Comparison of ENCODE assay signal across 8 cellular contexts in the genomic region with DNA sequence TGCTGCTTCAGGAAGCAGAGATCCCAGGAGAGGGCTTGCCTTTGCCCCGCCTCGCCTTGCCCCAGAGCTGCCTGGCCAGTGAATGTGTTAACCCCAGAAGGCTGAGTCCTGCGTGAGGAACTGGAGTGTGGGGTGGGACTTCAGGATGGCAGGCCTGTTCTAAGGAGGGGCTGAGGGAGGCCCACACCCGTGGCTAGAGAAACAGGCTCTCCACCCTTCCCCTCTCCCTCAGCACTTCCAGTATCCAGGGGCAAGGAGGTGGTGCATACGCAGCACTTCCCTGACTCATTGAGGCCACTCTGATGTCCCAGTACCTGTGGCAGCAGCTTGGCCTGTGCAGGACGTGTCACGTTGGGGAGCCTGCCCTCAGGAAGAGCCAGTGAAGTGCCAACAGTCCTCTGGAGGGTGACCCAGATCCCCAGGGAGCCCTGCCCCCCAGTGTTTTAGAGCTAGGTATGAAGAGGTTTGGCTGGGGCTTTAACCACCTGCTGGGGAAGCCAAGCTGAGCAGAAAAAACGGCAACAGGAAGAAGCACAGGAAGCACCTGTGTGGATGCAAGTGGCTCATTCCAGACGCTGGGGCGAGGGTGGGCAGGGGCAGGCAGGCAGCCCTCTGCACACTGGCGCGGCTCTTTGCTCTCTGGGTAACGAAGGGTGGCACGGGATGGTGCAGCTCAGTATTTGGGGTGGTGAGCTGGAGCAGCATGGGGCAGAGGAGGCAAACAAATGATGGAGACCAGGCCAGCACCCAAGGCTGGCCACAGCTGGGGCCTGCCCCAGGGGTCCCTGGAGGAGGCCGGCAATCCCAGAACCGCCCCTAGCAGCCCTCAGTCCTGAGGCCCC. TPM values are rescaled to one million over a fixed set of nuclear protein-coding genes. Genes with fewer than 3 reads are reported as not detected.
DNase-seq lines count a peak whose midpoint lies in the region; ATAC-seq, FAIRE-seq and TF ChIP-seq lines count a peak whose summit lies in the region.

No MANE protein-coding gene starts in this region.

- ATAC-seq in HG03039 (IDR thresholded peaks at IDR 0.05; ENCODE audit: unreplicated experiment): no peak

- H3K4me3 ChIP-seq in OCI-LY7 (ENCODE audit: low read depth, low read length, poor library complexity, severe bottlenecking): peak overlapping the region; percentile 64
- no peak overlapping the region for H3K4me3 ChIP-seq in H1 (ENCODE audit: extremely low read depth in 1 of 4, insufficient read depth in 2 of 4, low read depth in 3 of 4, low read length in 4 of 4)
- H3K4me3 ChIP-seq in transverse colon: no peak overlapping the region

- POLR2A ChIA-PET in OCI-LY7 (lab: Charles Lee): interaction anchor here (0.5 to 12.9 kb wide), 17 partner anchors 8 to 120 kb away, joined by 3 to 251 read pairs (median 4); a partner anchor contains a TSS
- POLR2A ChIA-PET in H1 (lab: Charles Lee; ENCODE audit: partially characterized antibody): interaction anchor here (0.7 to 11.9 kb wide), 13 partner anchors 8 to 417 kb away, joined by 3 to 105 read pairs (median 4); a partner anchor contains a TSS
- POLR2A ChIA-PET in HEK293T (lab: Yijun Ruan, JAX): interaction anchor here (1.0 to 2.0 kb wide), 5 partner anchors 11 to 99 kb away, joined by 3 to 8 read pairs (median 3); a partner anchor contains a TSS

- H3K36me3 ChIP-seq in OCI-LY7 (ENCODE audit: insufficient read depth, low read length) (peaks cover 26% of the 10 kb centered on the region; the same call in 1 of the 2 replicates), H1 (ENCODE audit: control insufficient read depth in 2 of 4, insufficient read depth in 4 of 4, low read length in 3 of 4) (0 out of 8 replicates have a peak, but pooled peaks cover 0 to 3% (median 0%) of the 10 kb centered on the region in 4 experiments), transverse colon (no peaks in the 10 kb centered on the region)

- H2BK15ac ChIP-seq in H1 (ENCODE audit: low read length): 0 out of 2 replicates have a peak overlapping the region, but pooled peaks have one; percentile 61

- in situ Hi-C loops in transverse colon (cut with MboI; ENCODE audit: low pct_ligation_motif_present in 1 of 4, low pct_unique_long_range_greater_than_20kb in 1 of 4, low sequenced_read_pairs in 3 of 4): no loop called here

- H3K27ac ChIP-seq in OCI-LY7 (ENCODE audit: low read depth, low read length, poor library complexity, severe bottlenecking) (peak overlapping the region; percentile 98), H1 (ENCODE audit: low read depth, low read length) (no peak overlapping the region), transverse colon (peak overlapping the region; percentile 39 to 78 (median 63))

- H3K18ac ChIP-seq in H1 (ENCODE audit: extremely low read depth, low read length): no peak overlapping the region

- TF ChIP-seq CTCF in OCI-LY7 (conservative IDR thresholded peaks at IDR 0.05; ENCODE audit: low read length): no peak
- TF ChIP-seq CTCF in H1 (IDR thresholded peaks at IDR 0.05; ENCODE audit: control extremely low read depth in 1 of 3, insufficient read depth in 1 of 3, low read depth in 1 of 3, low read length in 3 of 3): no peak
- TF ChIP-seq CTCF in transverse colon (IDR thresholded peaks at IDR 0.05): no peak

- H4K8ac ChIP-seq in H1 (ENCODE audit: extremely low read depth, insufficient read depth, low read length): 0 out of 2 replicates have a peak overlapping the region, but pooled peaks have one; percentile 4

- TF ChIP-seq RAD21 in H1 (IDR thresholded peaks at IDR 0.05 in 1 of 2, conservative IDR thresholded peaks at IDR 0.05 in 1 of 2; ENCODE audit: low read depth in 2 of 2, low read length in 2 of 2): no peak

- H3K4me1 ChIP-seq in OCI-LY7 (ENCODE audit: insufficient read depth, low read length, poor library complexity, severe bottlenecking): peaks cover 98% of the 10 kb centered on the region
- H3K4me1 ChIP-seq in H1 (replicated peaks in 1 of 4; ENCODE audit: control insufficient read depth in 3 of 4, insufficient read depth in 4 of 4, low read length in 3 of 4): peaks cover 0 to 4% (median 2%) of the 10 kb centered on the region in 4 experiments; a peak in 3 of 7 replicates
- peaks cover 13 to 23% (median 21%) of the 10 kb centered on the region in 4 donors for H3K4me1 ChIP-seq in transverse colon

- no peaks in the 10 kb centered on the region for H3K9me2 ChIP-seq in OCI-LY7 (ENCODE audit: insufficient read depth, low read length)

- no peaks in the 10 kb centered on the region for H3K23me2 ChIP-seq in H1 (ENCODE audit: low read depth, low read length)

- WGBS in H1 (ENCODE audit: extremely low coverage in 1 of 2, insufficient coverage in 1 of 2, insufficient read length in 1 of 2, insufficient replicate concordance in 2 of 2, low coverage in 1 of 2, low lambda C conversion rate in 2 of 2, missing lambda C conversion rate in 1 of 2), 2 experiments: 88% methylated on average over 14 of the region's 16 CpGs; no CpG with 5 or more reads in 1 of the 2 experiments
- 50% methylated on average over 16 of the region's 16 CpGs; no CpG with 5 or more reads in 1 of the 2 donors for WGBS in transverse colon (ENCODE audit: low coverage in 1 of 2), 2 donors

- no peak overlapping the region for H3K9ac ChIP-seq in H1 (replicated peaks in 1 of 4; ENCODE audit: extremely low read depth in 1 of 4, low read depth in 3 of 4, low read length in 3 of 4)

- no peak overlapping the region for H2AK5ac ChIP-seq in H1 (ENCODE audit: low read depth, low read length)

- H3K4me2 ChIP-seq in OCI-LY7 (ENCODE audit: low read length) (peak overlapping the region; percentile 85), H1 (ENCODE audit: insufficient read depth in 1 of 2, low read depth in 2 of 2, low read length in 2 of 2) (no peak overlapping the region)

- no peak overlapping the region for H3K23ac ChIP-seq in H1 (ENCODE audit: insufficient read length)

- H3K56ac ChIP-seq in H1 (replicated peaks; ENCODE audit: insufficient read length, low read depth, low read length): no peak overlapping the region

- peak; percentile 47 for DNase-seq in activated T-cell treated with anti-CD3 and anti-CD28 coated beads, Interleukin-2, amount 50 U/mL, for 1 hour
- DNase-seq in activated T-cell treated with anti-CD3 and anti-CD28 coated beads for 4 hours (no peak), OCI-LY7 (ENCODE audit: low spot score) (peak; percentile 99), H1 (ENCODE audit: low read depth in 1 of 2, low spot score in 2 of 2) (no peak), transverse colon (peak; percentile 60), HEK293T (ENCODE audit: extremely low spot score) (no peak)
- DNase-seq in stimulated activated CD8-positive, alpha-beta memory T cell treated with anti-CD3 and anti-CD28 coated beads, Interleukin-4, amount 100 ng/mL, for 48 hours: no peak

- no peak for FAIRE-seq in H1 (lab: Jason Lieb, UNC)

- intact Hi-C loops in OCI-LY7 (cut with micrococcal nuclease; ENCODE audit: unreplicated experiment): loop anchor here (1.0 to 10.0 kb wide), 5 partner anchors 15 to 257 kb away; a partner anchor contains a TSS
- intact Hi-C loops in transverse colon (cut with DNase I; ENCODE audit: low total_unique reads): loop anchor here (5.0 kb wide), 1 partner anchor 95 kb away; no protein-coding TSS in a partner anchor

- 0 out of 2 replicates have a peak overlapping the region, but pooled peaks have one; percentile 55 for H2BK12ac ChIP-seq in H1 (ENCODE audit: low read depth, low read length)

- H3K79me2 ChIP-seq in OCI-LY7 (ENCODE audit: insufficient read depth, low read depth, low read length) (peaks cover 46% of the 10 kb centered on the region), H1 (ENCODE audit: control insufficient read depth in 1 of 2, insufficient read depth in 2 of 2, low read length in 2 of 2) (no peaks in the 10 kb centered on the region)

- peak overlapping the region; percentile 55 for H2BK5ac ChIP-seq in H1 (ENCODE audit: low read depth, low read length)

- H3K79me1 ChIP-seq in H1 (ENCODE audit: low read depth, low read length): 0 out of 2 replicates have a peak, but pooled peaks cover 2% of the 10 kb centered on the region

- H2BK20ac ChIP-seq in H1 (ENCODE audit: low read length): no peak overlapping the region

- H3K27me3 ChIP-seq in H1 (replicated peaks in 1 of 4; ENCODE audit: control insufficient read depth in 3 of 4, extremely low read depth in 1 of 4, insufficient read depth in 3 of 4, low read length in 3 of 4) (no peaks in the 10 kb centered on the region; a peak in 2 of 7 replicates), transverse colon (no peaks in the 10 kb centered on the region)

- H3K9me3 ChIP-seq in OCI-LY7 (ENCODE audit: low read length) (no peaks in the 10 kb centered on the region), H1 (ENCODE audit: insufficient read depth in 2 of 2, low read depth in 1 of 2, low read length in 1 of 2) (no peaks in the 10 kb centered on the region), transverse colon (no peaks in the 10 kb centered on the region)

- no peak overlapping the region for H3K4ac ChIP-seq in H1 (replicated peaks; ENCODE audit: insufficient read length, low read depth, low read length)

- H2BK120ac ChIP-seq in H1 (replicated peaks; ENCODE audit: low read depth, low read length): no peak overlapping the region

- TF ChIP-seq POLR2A in H1 (IDR thresholded peaks at IDR 0.05; ENCODE audit: control extremely low read depth in 1 of 2, low read depth in 2 of 2, low read length in 2 of 2) (no peak), transverse colon (IDR thresholded peaks at IDR 0.05) (no peak)

- H4K20me1 ChIP-seq in OCI-LY7 (ENCODE audit: insufficient read depth, low read length) (no peaks in the 10 kb centered on the region), H1 (replicated peaks in 1 of 2; ENCODE audit: control insufficient read depth in 1 of 2, insufficient read depth in 2 of 2, low read length in 2 of 2) (peaks cover 2 to 9% of the 10 kb centered on the region in 2 experiments)

- no peak overlapping the region for H3K14ac ChIP-seq in H1 (ENCODE audit: insufficient read length)

- TF ChIP-seq EP300 in H1 (IDR thresholded peaks at IDR 0.05; ENCODE audit: borderline replicate concordance in 1 of 2, low read depth in 2 of 2, low read length in 2 of 2): no peak
- TF ChIP-seq EP300 in transverse colon (IDR thresholded peaks at IDR 0.05; ENCODE audit: low read depth): no peak

- CTCF ChIA-PET in OCI-LY7 (lab: Charles Lee; ENCODE audit: unreplicated experiment) (interaction anchor here (0.6 to 3.0 kb wide), 17 partner anchors 8 to 134 kb away, joined by 3 to 43 read pairs (median 5); a partner anchor contains a TSS), H1 (lab: Charles Lee; ENCODE audit: partially characterized antibody) (interaction anchor here (0.6 to 10.6 kb wide), 32 partner anchors 8 to 454 kb away, joined by 3 to 165 read pairs (median 5); a partner anchor contains a TSS), HEK293T (lab: Yijun Ruan, JAX) (interaction anchor here (0.6 to 2.2 kb wide), 17 partner anchors 11 to 196 kb away, joined by 3 to 35 read pairs (median 7); a partner anchor contains a TSS)

- no peak overlapping the region for H2AFZ ChIP-seq in OCI-LY7 (ENCODE audit: low read length)
- no peak overlapping the region for H2AFZ ChIP-seq in H1 (ENCODE audit: low read length)

- no TSS peak for BruUV-seq in OCI-LY7 (replicated peaks; lab: Mats Ljungman, UMichigan)

- no peak overlapping the region for H4K91ac ChIP-seq in H1 (replicated peaks; ENCODE audit: insufficient read length, low read length)

- H4K5ac ChIP-seq in H1 (ENCODE audit: insufficient read length, low read depth, low read length): no peak overlapping the region

RNA-seq across cellular contexts. Expression of a gene that starts 14.7 kb away (rescaled TPM):
- 70.6 and 72.1 TPM in 2 replicates for total RNA-seq in OCI-LY7 (2014; rRNA removed; shearing (Covaris generic))
- total RNA-seq in OCI-LY7 (2022): 83.5 and 93.3 TPM in 2 replicates
- 66.0 and 67.5 TPM in 2 replicates for total RNA-seq in H1 (2021; fragmentation: NEBNext Ultra II Directional; extraction: Animal tissue kit (Norgen Biotek cat#: 25700))
- polyA plus RNA-seq in H1 (2011; rRNA removed): 24.2 and 32.4 TPM in 2 replicates
- 37.2 TPM for polyA plus RNA-seq in H1 (2011; cell fraction: cytosol; rRNA removed)
- 29.2 TPM for polyA plus RNA-seq in H1 (2011; cell fraction: nucleus; rRNA removed)
- polyA plus RNA-seq in H1 (2012, experiment 1 of 2): 43.4 to 53.6 TPM (median 48.6 TPM) in 4 replicates
- polyA plus RNA-seq in H1 (2012, experiment 2 of 2): 8.4 TPM
- 36.9 TPM for polyA plus RNA-seq in H1 (2013, experiment 1 of 2)
- 34.8 TPM for polyA plus RNA-seq in H1 (2013, experiment 2 of 2)
- polyA minus RNA-seq in H1 (2011; rRNA and poly(A)+ RNA removed): 68.3 and 71.1 TPM in 2 replicates
- polyA minus RNA-seq in H1 (2011; cell fraction: cytosol; rRNA and poly(A)+ RNA removed): 32.3 TPM
- 38.8 TPM for polyA minus RNA-seq in H1 (2011; cell fraction: nucleus; rRNA and poly(A)+ RNA removed)
- total RNA-seq in transverse colon: 10 to 100 TPM; 40.0 to 46.8 (median 41.9) TPM

RNA-seq across cellular contexts. Expression of a gene that starts 19.0 kb away (rescaled TPM):
- total RNA-seq in OCI-LY7 (2014; rRNA removed; shearing (Covaris generic)): 8.9 and 9.7 TPM in 2 replicates
- total RNA-seq in OCI-LY7 (2022) (26.4 and 40.2 TPM in 2 replicates), transverse colon (100 to 1,000 TPM in 1 of 4 donors, 10 to 100 TPM in 3; 11.2 to 141 (median 24.1) TPM)
- 8.0 and 10.1 TPM in 2 replicates for total RNA-seq in H1 (2021; fragmentation: NEBNext Ultra II Directional; extraction: Animal tissue kit (Norgen Biotek cat#: 25700))
- polyA plus RNA-seq in H1 (2011; rRNA removed): 2.7 and 4.4 TPM in 2 replicates
- polyA plus RNA-seq in H1 (2011; cell fraction: cytosol; rRNA removed): 1.8 TPM
- 9.7 TPM for polyA plus RNA-seq in H1 (2011; cell fraction: nucleus; rRNA removed)
- polyA plus RNA-seq in H1 (2012, experiment 1 of 2): 6.4 to 11.6 TPM (median 10.3 TPM) in 4 replicates
- polyA plus RNA-seq in H1 (2012, experiment 2 of 2): 6.5 TPM
- 9.2 TPM for polyA plus RNA-seq in H1 (2013, experiment 1 of 2)
- polyA plus RNA-seq in H1 (2013, experiment 2 of 2): 8.0 TPM
- polyA minus RNA-seq in H1 (2011; rRNA and poly(A)+ RNA removed): 2.2 and 2.7 TPM in 2 replicates
- 7.9 TPM for polyA minus RNA-seq in H1 (2011; cell fraction: cytosol; rRNA and poly(A)+ RNA removed)
- polyA minus RNA-seq in H1 (2011; cell fraction: nucleus; rRNA and poly(A)+ RNA removed): 8.0 TPM

Comparison
In these comparisons a context has a peak if more than half of its experiments do, and no peak if none do; other contexts are left out.
1. DNase-seq: peak in activated T-cell treated with anti-CD3 and anti-CD28 coated beads, Interleukin-2, amount 50 U/mL, for 1 hour (single experiment), OCI-LY7 (single experiment) and transverse colon (single experiment); none in activated T-cell treated with anti-CD3 and anti-CD28 coated beads for 4 hours (single experiment), H1 (0 of 2), stimulated activated CD8-positive, alpha-beta memory T cell treated with anti-CD3 and anti-CD28 coated beads, Interleukin-4, amount 100 ng/mL, for 48 hours (single experiment) and HEK293T (single experiment).